Comparison of ENCODE assay signal across 6 cellular contexts in genomic region chr10:24157567-24157966, GRCh38. TPM values are rescaled to one million over a fixed set of nuclear protein-coding genes. Genes with fewer than 3 reads are reported as not detected.
"Had no signal": no experiment of that assay in that cellular context is flagged by ENCODE, and none has a peak within 500 bp of the region (broad histone marks: within the 10 kb centered on the region; RNA-seq: fewer than 3 reads in every experiment).

No MANE protein-coding gene starts in this region.

- H3K27me3 Mint-ChIP-seq: IgD-negative memory B cell had no signal

- H3K36me3 Mint-ChIP-seq: IgD-negative memory B cell had no signal

- H3K27ac ChIP-seq: HL-60 had no signal

- ATAC-seq: HepG2, K562 had no signal

- H3K4me3 ChIP-seq: K562 had no signal

- DNase-seq: IMR-90, KBM-7 had no signal

- H3K4me3 Mint-ChIP-seq: IgD-negative memory B cell had no signal

- H3K4me1 Mint-ChIP-seq: IgD-negative memory B cell had no signal

RNA-seq across cellular contexts. Expression of gene KIAA1217, which starts 51.4 kb away (rescaled TPM):
- polyA plus RNA-seq: IgD-negative memory B cell, K562 had no signal
